In genomic region chr16:20137909-20138308, GRCh38 we compare ENCODE assay signal across 34 cellular contexts.
"Had no signal": no experiment of that assay in that cellular context is flagged by ENCODE, and none has a peak within 500 bp of the region (broad histone marks: within the 10 kb centered on the region; RNA-seq: fewer than 3 reads in every experiment).

No MANE protein-coding gene starts in this region.

- DNase-seq: Karpas-422, Kasumi-1, MG63, MM.1S, MV-4-11, NCI-H1048, NCI-H1092, NCI-H1092 treated with DMSO at 0.1 percent for 48 hours, NCI-H1105, NCI-H1105 treated with DMSO at 0.1 percent for 48 hours, NCI-H1417, NCI-H1417 treated with DMSO at 0.1 percent for 48 hours, NCI-H1436, NCI-H1436 treated with DMSO at 0.1 percent for 48 hours, NCI-H146, NCI-H1694, NCI-H1694 treated with DMSO at 0.1 percent for 48 hours, NCI-H187, NCI-H187 treated with DMSO at 0.1 percent for 48 hours, NCI-H1930, NCI-H2029, NCI-H2029 treated with DMSO at 0.1 percent for 48 hours, NCI-H2081, NCI-H2081 treated with DMSO at 0.1 percent for 48 hours, NCI-H2107, NCI-H2171, NCI-H2171 treated with DMSO at 0.1 percent for 48 hours, NCI-H2227 treated with DMSO at 0.1 percent for 48 hours, NCI-H226, NCI-H345, NCI-H446, NCI-H446 treated with DMSO at 0.1 percent for 48 hours, NCI-H510A, NCI-H510A treated with DMSO at 0.1 percent for 48 hours had no signal

- H3K27me3 ChIP-seq: MG63 had no signal

- H3K9me3 ChIP-seq: MG63 had no signal

- H3K4me3 ChIP-seq: MG63 had no signal

- H3K36me3 ChIP-seq: MG63 had no signal
